ENCODE assay signal across 15 cellular contexts in the genomic region with DNA sequence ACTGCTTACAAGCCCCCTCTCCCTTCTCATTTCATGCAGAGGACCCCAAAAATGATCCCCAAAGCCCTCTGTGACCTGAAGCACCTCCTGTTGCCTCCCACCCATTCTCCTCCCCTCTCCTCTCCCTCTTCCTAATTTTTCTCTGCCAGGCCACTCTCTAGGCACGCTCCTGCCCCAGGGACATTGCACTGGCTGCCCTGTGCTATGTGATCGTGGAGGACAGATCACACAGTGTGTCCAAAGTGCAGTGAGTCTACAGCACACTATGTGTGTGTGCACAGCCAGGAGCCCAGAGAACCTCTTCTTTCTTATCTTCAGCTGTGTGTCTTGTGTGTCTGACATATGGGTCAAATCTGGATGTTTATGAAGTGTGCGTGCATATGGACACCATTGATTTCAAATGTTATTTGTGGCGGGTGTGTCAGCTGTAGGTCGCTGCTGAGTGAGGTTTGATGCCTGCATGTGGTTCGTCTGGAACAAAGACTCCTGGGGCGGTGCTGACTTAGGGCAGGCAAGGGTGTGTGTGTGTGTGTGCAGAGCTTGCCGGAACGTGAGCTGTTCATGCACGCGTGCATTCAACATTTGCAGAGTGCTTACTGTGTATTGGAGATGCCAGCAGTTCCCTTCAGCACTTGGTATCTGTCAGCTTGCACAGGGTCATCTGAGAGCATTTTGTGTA. TPM values are rescaled to one million over a fixed set of nuclear protein-coding genes. Genes with fewer than 3 reads are reported as not detected.
DNase-seq lines count a peak whose midpoint lies in the region; ATAC-seq and TF ChIP-seq lines count a peak whose summit lies in the region.
"Had no signal": no experiment of that assay in that cellular context is flagged by ENCODE, and none has a peak within 500 bp of the region (broad histone marks: within the 10 kb centered on the region; RNA-seq: fewer than 3 reads in every experiment).

No MANE protein-coding gene starts in this region.

- POLR2A ChIA-PET in CD8-positive, alpha-beta memory T cell (lab: Charles Lee), result no interaction called here

- H3K4me3 Mint-ChIP-seq in CD8-positive, alpha-beta memory T cell, result peak overlapping the region in 4 of 7 donors; percentile 49 to 75 (median 61)
- H3K4me3 Mint-ChIP-seq in IgD-negative memory B cell, result peak overlapping the region in 3 of 4 donors; percentile 29 to 67 (median 44)
- peak overlapping the region; percentile 81 for H3K4me3 Mint-ChIP-seq in neural crest cell

- no peak for DNase-seq in CD8-positive, alpha-beta memory T cell
- peak; percentile 47 for DNase-seq in colonic mucosa
- no peak for DNase-seq in neural crest cell (ENCODE audit: low read depth, low spot score)
- DNase-seq in T-helper 9 cell, result no peak
- no peak for DNase-seq in anterior cingulate cortex (lab: John Stamatoyannopoulos, UW)
- DNase-seq: activated CD8-positive, alpha-beta memory T cell treated with anti-CD3 and anti-CD28 coated beads, Interleukin-2, amount 50 U/mL, for 4 hours; activated naive CD4-positive, alpha-beta T cell treated with anti-CD3 and anti-CD28 coated beads, Interleukin-2, amount 10 ng/mL, durations not matched to agents 7 days and 5 days; head of caudate nucleus; kidney glomerular epithelial cell; NCI-H446; PC-9 had no signal

- no peaks in the 10 kb centered on the region for H3K36me3 ChIP-seq in CD8-positive, alpha-beta memory T cell (ENCODE audit: insufficient read depth, low read length)
- no peaks in the 10 kb centered on the region for H3K36me3 ChIP-seq in colonic mucosa
- H3K36me3 ChIP-seq: prostate gland had no signal

- peaks cover 25 to 34% (median 32%) of the 10 kb centered on the region in 3 donors for H3K4me1 Mint-ChIP-seq in CD8-positive, alpha-beta memory T cell
- H3K4me1 Mint-ChIP-seq in IgD-negative memory B cell (peaks cover 0 to 17% (median 10%) of the 10 kb centered on the region in 3 donors), neural crest cell (peaks cover 23% of the 10 kb centered on the region)

- H3K4me3 ChIP-seq in CD8-positive, alpha-beta memory T cell (ENCODE audit: low read length), result no peak overlapping the region
- H3K4me3 ChIP-seq in colonic mucosa, result no peak overlapping the region
- H3K4me3 ChIP-seq: PC-9, prostate gland had no signal

- no peaks in the 10 kb centered on the region for H3K9me3 Mint-ChIP-seq in CD8-positive, alpha-beta memory T cell
- H3K9me3 Mint-ChIP-seq in IgD-negative memory B cell (no peaks in the 10 kb centered on the region), neural crest cell (no peaks in the 10 kb centered on the region)
- H3K9me3 Mint-ChIP-seq: activated naive CD4-positive, alpha-beta T cell treated with anti-CD3 and anti-CD28 coated beads, Interleukin-2, amount 10 ng/mL, durations not matched to agents 7 days and 5 days had no signal

- CTCF ChIA-PET in CD8-positive, alpha-beta memory T cell (lab: Charles Lee), result no interaction called here

- intact Hi-C loops in colonic mucosa (cut with DNase I), result no loop called here

- no peaks in the 10 kb centered on the region for H3K36me3 Mint-ChIP-seq in CD8-positive, alpha-beta memory T cell
- H3K36me3 Mint-ChIP-seq in IgD-negative memory B cell (no peaks in the 10 kb centered on the region), neural crest cell (ENCODE audit: low read depth) (no peaks in the 10 kb centered on the region)
- H3K36me3 Mint-ChIP-seq: activated naive CD4-positive, alpha-beta T cell treated with anti-CD3 and anti-CD28 coated beads, Interleukin-2, amount 10 ng/mL, durations not matched to agents 7 days and 5 days had no signal

- no peak overlapping the region for H3K27ac ChIP-seq in CD8-positive, alpha-beta memory T cell (ENCODE audit: low read depth, low read length)
- H3K27ac ChIP-seq in colonic mucosa, result no peak overlapping the region
- H3K27ac ChIP-seq: PC-9, prostate gland had no signal

- no peaks in the 10 kb centered on the region for H3K9me3 ChIP-seq in CD8-positive, alpha-beta memory T cell (ENCODE audit: low read length)
- H3K9me3 ChIP-seq in colonic mucosa, result no peaks in the 10 kb centered on the region
- H3K9me3 ChIP-seq: prostate gland had no signal

- peak overlapping the region in 4 of 8 donors; percentile 5 to 68 (median 58) for H3K27ac Mint-ChIP-seq in CD8-positive, alpha-beta memory T cell
- H3K27ac Mint-ChIP-seq in IgD-negative memory B cell (no peak overlapping the region), neural crest cell (ENCODE audit: unreplicated experiment) (peak overlapping the region; percentile 65)
- H3K27ac Mint-ChIP-seq: activated naive CD4-positive, alpha-beta T cell treated with anti-CD3 and anti-CD28 coated beads, Interleukin-2, amount 10 ng/mL, durations not matched to agents 7 days and 5 days had no signal

- H3K27me3 ChIP-seq in CD8-positive, alpha-beta memory T cell (ENCODE audit: insufficient read depth, low read length, poor library complexity, severe bottlenecking), result no peaks in the 10 kb centered on the region
- no peaks in the 10 kb centered on the region for H3K27me3 ChIP-seq in colonic mucosa

- H3K27me3 Mint-ChIP-seq in CD8-positive, alpha-beta memory T cell, result peaks cover 5 to 6% of the 10 kb centered on the region in 2 donors
- peaks cover under 1% of the 10 kb centered on the region for H3K27me3 Mint-ChIP-seq in IgD-negative memory B cell
- H3K27me3 Mint-ChIP-seq in neural crest cell (ENCODE audit: low read depth), result no peaks in the 10 kb centered on the region

- peaks cover 19% of the 10 kb centered on the region for H3K4me1 ChIP-seq in CD8-positive, alpha-beta memory T cell (ENCODE audit: insufficient read depth, low read length)
- H3K4me1 ChIP-seq in colonic mucosa, result peaks cover 4% of the 10 kb centered on the region

- peak overlapping the region in 1 of 2 donors; percentile 32 for H3K9ac ChIP-seq in colonic mucosa (ENCODE audit: low read depth in 2 of 2, low read length in 2 of 2)

- no peak for ATAC-seq in HG02885 (IDR thresholded peaks at IDR 0.05; ENCODE audit: poor library complexity, unreplicated experiment)

- TF ChIP-seq CTCF in colonic mucosa (IDR thresholded peaks at IDR 0.05), result no peak
- no peak for TF ChIP-seq CTCF in neural crest cell (conservative IDR thresholded peaks at IDR 0.05)

RNA-seq across cellular contexts. Expression of gene KLHL26, which starts 2.1 kb away (rescaled TPM):
- 10 to 100 TPM; 12.4 to 12.8 TPM for total RNA-seq in CD8-positive, alpha-beta memory T cell
- polyA plus RNA-seq in CD8-positive, alpha-beta memory T cell, result 5.1 TPM
- 3.2 TPM for polyA plus RNA-seq in IgD-negative memory B cell
- 10 to 100 TPM in 1 of 2 donors, 1 to 10 TPM in 1; 7.3 to 14.7 TPM for total RNA-seq in colonic mucosa
- 11.1 and 12.3 TPM in 2 replicates for total RNA-seq in neural crest cell

RNA-seq across cellular contexts. Expression of gene TMEM59L, which starts 22.1 kb away (rescaled TPM):
- total RNA-seq in CD8-positive, alpha-beta memory T cell, result not detected
- polyA plus RNA-seq in CD8-positive, alpha-beta memory T cell, result not detected
- not detected for polyA plus RNA-seq in IgD-negative memory B cell
- total RNA-seq in colonic mucosa (1 to 10 TPM in 1 of 2 donors, under 1 TPM in 1; 0.27 to 1.4 TPM), neural crest cell (6.4 and 6.5 TPM in 2 replicates)
- total RNA-seq: HT-29 had no signal

RNA-seq across cellular contexts. Expression of gene CRLF1, which starts 28.2 kb away (rescaled TPM):
- total RNA-seq in CD8-positive, alpha-beta memory T cell, result not detected
- not detected for polyA plus RNA-seq in CD8-positive, alpha-beta memory T cell
- polyA plus RNA-seq in IgD-negative memory B cell, result 0.38 TPM
- total RNA-seq in colonic mucosa (1 to 10 TPM in 1 of 2 donors, under 1 TPM in 1; 0.84 to 1.6 TPM), neural crest cell (0.68 and 1.5 TPM in 2 replicates)
- total RNA-seq: HT-29 had no signal

RNA-seq across cellular contexts. Expression of gene REX1BD, which starts 46.2 kb away (rescaled TPM):
- total RNA-seq in CD8-positive, alpha-beta memory T cell, result 100 to 1,000 TPM; 107 to 110 TPM
- 169 TPM for polyA plus RNA-seq in CD8-positive, alpha-beta memory T cell
- 138 TPM for polyA plus RNA-seq in IgD-negative memory B cell
- 10 to 100 TPM; 46.7 to 79.6 TPM for total RNA-seq in colonic mucosa
- 71.8 and 71.9 TPM in 2 replicates for total RNA-seq in neural crest cell

RNA-seq across cellular contexts. Expression of gene CRTC1, which starts 48.7 kb away (rescaled TPM):
- 1 to 10 TPM; 6.7 to 7.1 TPM for total RNA-seq in CD8-positive, alpha-beta memory T cell
- polyA plus RNA-seq in CD8-positive, alpha-beta memory T cell, result 1.3 TPM
- polyA plus RNA-seq in IgD-negative memory B cell, result 1.7 TPM
- total RNA-seq in colonic mucosa (10 to 100 TPM in 1 of 2 donors, 1 to 10 TPM in 1; 7.6 to 10.3 TPM), neural crest cell (24.1 and 25.2 TPM in 2 replicates)
